Comparison of ENCODE assay signal across 9 cellular contexts in the genomic region with DNA sequence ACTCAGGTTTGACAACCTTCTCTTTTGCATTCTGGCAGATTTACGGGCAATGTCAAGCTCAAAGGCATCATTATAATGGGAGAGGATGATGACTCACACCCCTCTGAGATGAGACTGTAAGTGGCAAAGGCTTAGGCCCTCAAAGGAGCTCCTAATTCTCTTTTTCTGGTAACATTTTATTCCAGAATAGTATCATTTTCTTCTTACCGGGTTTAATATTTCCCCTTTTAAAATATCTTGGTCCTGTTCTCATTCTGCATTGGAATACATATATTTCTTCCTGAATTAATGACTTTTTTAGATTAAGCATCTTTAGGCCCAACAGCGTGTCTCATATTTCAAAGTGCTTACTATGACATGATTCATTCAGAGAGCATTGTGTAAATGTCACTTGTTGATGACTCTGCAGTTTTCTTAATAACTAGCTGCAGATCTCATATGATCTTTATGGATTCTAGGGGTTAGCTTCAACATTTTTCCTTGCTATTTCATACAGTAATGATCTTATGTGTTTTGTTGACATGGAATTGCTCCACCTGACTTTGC. TPM values are rescaled to one million over a fixed set of nuclear protein-coding genes. Genes with fewer than 3 reads are reported as not detected.
DNase-seq lines count a peak whose midpoint lies in the region; ATAC-seq, FAIRE-seq and TF ChIP-seq lines count a peak whose summit lies in the region.
"Had no signal": no experiment of that assay in that cellular context is flagged by ENCODE, and none has a peak within 500 bp of the region (broad histone marks: within the 10 kb centered on the region; RNA-seq: fewer than 3 reads in every experiment).

No MANE protein-coding gene starts in this region.

- H3K27me3 ChIP-seq in CD4-positive, alpha-beta T cell (ENCODE audit: control insufficient read depth, insufficient read depth, low read length), result no peaks in the 10 kb centered on the region
- H3K27me3 ChIP-seq in HUES64 (ENCODE audit: insufficient read depth, low read length) (no peaks in the 10 kb centered on the region), ascending aorta (no peaks in the 10 kb centered on the region), mesenchymal stem cell (ENCODE audit: control insufficient read depth in 1 of 2, insufficient read depth in 1 of 2, low read length in 2 of 2) (no peaks in the 10 kb centered on the region), pancreas (no peaks in the 10 kb centered on the region)
- H3K27me3 ChIP-seq: SJSA1 had no signal

- ATAC-seq in CD4-positive, alpha-beta T cell (ENCODE audit: poor library complexity), result no peak
- no peak for ATAC-seq in pancreas
- ATAC-seq in GM18498 (IDR thresholded peaks at IDR 0.05; ENCODE audit: unreplicated experiment), result no peak

- intact Hi-C loops in CD4-positive, alpha-beta T cell (cut with DNase I, micrococcal nuclease), result loop anchor here in 1 of 2 experiments (5.0 kb wide), 1 partner anchor 38 kb away; the partner anchor contains the start of gene ELOA
- intact Hi-C loops in ascending aorta (cut with DNase I), result loop anchor here (10.0 kb wide), 1 partner anchor 245 kb away; no protein-coding TSS in a partner anchor
- intact Hi-C loops in pancreas (cut with DNase I), result loop anchor here in 2 of 3 donors (10.0 kb wide), 2 partner anchors 85 to 135 kb away; partner anchors contain the start of genes CNR2 (in 1 of the 2) and FUCA1 (in 1 of the 2)
- intact Hi-C loops in cardiac septum (cut with DNase I), result no loop called here

- H4K8ac ChIP-seq in mesenchymal stem cell (ENCODE audit: low read length), result no peak overlapping the region

- no peak overlapping the region for H2BK12ac ChIP-seq in mesenchymal stem cell (ENCODE audit: low read length in 2 of 2)

- no peak overlapping the region for H2BK5ac ChIP-seq in mesenchymal stem cell (ENCODE audit: low read depth, low read length, poor library complexity, severe bottlenecking)

- no peak overlapping the region for H2BK120ac ChIP-seq in mesenchymal stem cell (ENCODE audit: low read depth, low read length)

- H3K9me3 Mint-ChIP-seq in CD4-positive, alpha-beta T cell, result no peaks in the 10 kb centered on the region

- H3K9ac ChIP-seq in HUES64 (ENCODE audit: low read depth, low read length) (no peak overlapping the region), mesenchymal stem cell (ENCODE audit: low read length) (peak overlapping the region; percentile 97)

- 88% methylated on average over 3 of the region's 3 CpGs for WGBS in HUES64
- 70% methylated on average over 3 of the region's 3 CpGs for WGBS in mesenchymal stem cell
- 59 to 71% methylated on average over 3 of the region's 3 CpGs for WGBS in pancreas, 2 donors

- no peak for DNase-seq in CD4-positive, alpha-beta T cell
- no peak for DNase-seq in ascending aorta (ENCODE audit: low spot score in 2 of 2)
- DNase-seq in mesenchymal stem cell, result peak; percentile 65
- DNase-seq in pancreas, result no peak
- DNase-seq in NK-92 treated with Interleukin-12 subunit alpha and Interleukin-12 subunit beta, amount 100 ng/mL, for 24 hours (lab: John Stamatoyannopoulos, UW), result no peak
- no peak for DNase-seq in cardiac septum (ENCODE audit: low spot score)

- H4K91ac ChIP-seq in mesenchymal stem cell (ENCODE audit: low read length), result no peak overlapping the region

- peaks cover 46% of the 10 kb centered on the region for H3K36me3 Mint-ChIP-seq in CD4-positive, alpha-beta T cell (ENCODE audit: low read depth)

- peaks cover 38% of the 10 kb centered on the region for H3K4me1 Mint-ChIP-seq in CD4-positive, alpha-beta T cell (ENCODE audit: low read depth)

- H3K14ac ChIP-seq in mesenchymal stem cell (ENCODE audit: low read length in 2 of 2), result no peak overlapping the region

- no peak overlapping the region for H3K4me2 ChIP-seq in mesenchymal stem cell (ENCODE audit: low read length, poor library complexity, severe bottlenecking)

- H3K4me3 ChIP-seq in HUES64 (ENCODE audit: low read length) (0 out of 2 replicates have a peak overlapping the region, but pooled peaks have one; percentile 76), ascending aorta (peak overlapping the region; percentile 95 to 96), mesenchymal stem cell (ENCODE audit: insufficient read depth in 1 of 2, low read depth in 1 of 2, low read length in 2 of 2) (peak overlapping the region in 1 of 2 experiments; percentile 96), pancreas (peak overlapping the region in 1 of 4 donors; percentile 88)

- H3K27ac ChIP-seq in CD4-positive, alpha-beta T cell (ENCODE audit: low read depth, low read length), result no peak overlapping the region
- no peak overlapping the region for H3K27ac ChIP-seq in HUES64 (ENCODE audit: low read depth, low read length)
- no peak overlapping the region for H3K27ac ChIP-seq in ascending aorta
- peak overlapping the region; percentile 63 for H3K27ac ChIP-seq in mesenchymal stem cell (ENCODE audit: low read length, poor library complexity, severe bottlenecking)
- H3K27ac ChIP-seq in pancreas, result no peak overlapping the region
- H3K27ac ChIP-seq: SJSA1 had no signal

- no peak overlapping the region for H2BK15ac ChIP-seq in mesenchymal stem cell (ENCODE audit: low read depth, poor library complexity, severe bottlenecking)

- H3K18ac ChIP-seq in mesenchymal stem cell (ENCODE audit: low read depth in 1 of 2, low read length in 2 of 2), result no peak overlapping the region

- H3K9me3 ChIP-seq in CD4-positive, alpha-beta T cell (ENCODE audit: control insufficient read depth, low read length), result no peaks in the 10 kb centered on the region
- H3K9me3 ChIP-seq in HUES64 (ENCODE audit: insufficient read depth, low read depth, low read length) (no peaks in the 10 kb centered on the region), ascending aorta (no peaks in the 10 kb centered on the region), mesenchymal stem cell (ENCODE audit: control insufficient read depth, low read length) (no peaks in the 10 kb centered on the region), pancreas (no peaks in the 10 kb centered on the region)
- H3K9me3 ChIP-seq: SJSA1 had no signal

- peak overlapping the region; percentile 88 for H3K4me3 Mint-ChIP-seq in CD4-positive, alpha-beta T cell

- H3K4me1 ChIP-seq in HUES64 (ENCODE audit: insufficient read depth, low read length) (peaks cover 8% of the 10 kb centered on the region), ascending aorta (peaks cover 10 to 15% of the 10 kb centered on the region in 2 donors), mesenchymal stem cell (ENCODE audit: control insufficient read depth, insufficient read depth, low read depth, low read length) (peaks cover 11% of the 10 kb centered on the region), pancreas (peaks cover 9 to 24% (median 16%) of the 10 kb centered on the region in 3 donors)

- CTCF ChIA-PET in CD4-positive, alpha-beta T cell (lab: Charles Lee), result interaction anchor here (1.2 to 2.5 kb wide), 3 partner anchors 10 to 30 kb away, joined by 4 to 10 read pairs (median 4); no protein-coding TSS in a partner anchor

- H3K36me3 ChIP-seq in HUES64 (ENCODE audit: insufficient read depth, low read length) (peaks cover 42% of the 10 kb centered on the region), ascending aorta (peaks cover 3 to 17% of the 10 kb centered on the region in 2 donors), mesenchymal stem cell (ENCODE audit: control insufficient read depth in 1 of 2, insufficient read depth in 2 of 2, low read depth in 1 of 2, low read length in 2 of 2) (peaks cover 4 to 30% of the 10 kb centered on the region in 2 experiments), pancreas (no peaks in the 10 kb centered on the region)

- TF ChIP-seq CTCF in CD4-positive, alpha-beta T cell (IDR thresholded peaks at IDR 0.05), result no peak
- TF ChIP-seq CTCF in ascending aorta (IDR thresholded peaks at IDR 0.05) (no peak), pancreas (IDR thresholded peaks at IDR 0.05) (no peak)

- FAIRE-seq in pancreas (lab: Jason Lieb, UNC), result no peak

- no peak overlapping the region for H2AFZ ChIP-seq in mesenchymal stem cell (ENCODE audit: low read depth, low read length)

- H3K27ac Mint-ChIP-seq in CD4-positive, alpha-beta T cell, result peak overlapping the region; percentile 98

- H3K4ac ChIP-seq in mesenchymal stem cell (ENCODE audit: low read depth in 1 of 2, low read length in 2 of 2), result no peak overlapping the region

- POLR2A ChIA-PET in CD4-positive, alpha-beta T cell (lab: Charles Lee), result interaction anchor here (0.6 to 3.4 kb wide), 7 partner anchors 8 to 180 kb away, joined by 3 to 28 read pairs (median 4); partner anchors contain the start of genes GALE, LYPLA2 and PNRC2

- H3K23ac ChIP-seq in mesenchymal stem cell (ENCODE audit: low read length in 2 of 2), result no peak overlapping the region

- peaks cover 17% of the 10 kb centered on the region for H3K79me1 ChIP-seq in mesenchymal stem cell (replicated peaks; ENCODE audit: low read length, poor library complexity, severe bottlenecking)

- H3K27me3 Mint-ChIP-seq in CD4-positive, alpha-beta T cell, result no peaks in the 10 kb centered on the region

- H2AK5ac ChIP-seq in mesenchymal stem cell (ENCODE audit: low read length, severe bottlenecking), result no peak overlapping the region

RNA-seq across cellular contexts. Expression of gene PITHD1, which starts 1.7 kb away (rescaled TPM):
- 100 to 1,000 TPM; 110 to 111 TPM for total RNA-seq in CD4-positive, alpha-beta T cell
- polyA plus RNA-seq in HUES64 (2013, experiment 1 of 2), result 46.9 TPM
- 46.3 TPM for polyA plus RNA-seq in HUES64 (2013, experiment 2 of 2)
- total RNA-seq in ascending aorta (60.1 TPM), pancreas (10 to 100 TPM; 17.3 to 20.6 (median 18.9) TPM), cardiac septum (33.7 TPM)
- polyA plus RNA-seq in mesenchymal stem cell (2013, experiment 1 of 2), result 16.0 TPM
- 16.3 TPM for polyA plus RNA-seq in mesenchymal stem cell (2013, experiment 2 of 2)
- polyA plus RNA-seq in pancreas, result 10 to 100 TPM; 20.6 to 36.8 TPM

RNA-seq across cellular contexts. Expression of gene LYPLA2, which starts 11.0 kb away (rescaled TPM):
- 10 to 100 TPM; 37.4 to 37.7 TPM for total RNA-seq in CD4-positive, alpha-beta T cell
- 94.8 TPM for polyA plus RNA-seq in HUES64 (2013, experiment 1 of 2)
- polyA plus RNA-seq in HUES64 (2013, experiment 2 of 2), result 86.7 TPM
- total RNA-seq in ascending aorta (127 TPM), pancreas (10 to 100 TPM; 13.6 to 31.3 (median 21.6) TPM), cardiac septum (27.2 TPM)
- polyA plus RNA-seq in mesenchymal stem cell (2013, experiment 1 of 2), result 62.5 TPM
- polyA plus RNA-seq in mesenchymal stem cell (2013, experiment 2 of 2), result 61.5 TPM
- 10 to 100 TPM; 37.0 to 45.4 TPM for polyA plus RNA-seq in pancreas

RNA-seq across cellular contexts. Expression of gene GALE, which starts 20.7 kb away (rescaled TPM):
- total RNA-seq in CD4-positive, alpha-beta T cell, result 1 to 10 TPM; 5.4 to 6.9 TPM
- polyA plus RNA-seq in HUES64 (2013, experiment 1 of 2), result 17.7 TPM
- polyA plus RNA-seq in HUES64 (2013, experiment 2 of 2), result 20.5 TPM
- 30.4 TPM for total RNA-seq in ascending aorta
- polyA plus RNA-seq in mesenchymal stem cell (2013, experiment 1 of 2), result 44.9 TPM
- polyA plus RNA-seq in mesenchymal stem cell (2013, experiment 2 of 2), result 45.0 TPM
- 10 to 100 TPM in 5 of 6 donors, 1 to 10 TPM in 1; 5.6 to 15.2 (median 11.4) TPM for total RNA-seq in pancreas
- 10 to 100 TPM; 20.1 to 34.6 TPM for polyA plus RNA-seq in pancreas
- 11.5 TPM for total RNA-seq in cardiac septum

RNA-seq across cellular contexts. Expression of gene ELOA, which starts 36.6 kb away (rescaled TPM):
- 10 to 100 TPM; 28.1 to 33.0 TPM for total RNA-seq in CD4-positive, alpha-beta T cell
- polyA plus RNA-seq in HUES64 (2013, experiment 1 of 2), result 36.2 TPM
- 30.7 TPM for polyA plus RNA-seq in HUES64 (2013, experiment 2 of 2)
- total RNA-seq in ascending aorta (22.6 TPM), pancreas (10 to 100 TPM; 23.5 to 33.9 (median 27.0) TPM), cardiac septum (28.8 TPM)
- 29.3 TPM for polyA plus RNA-seq in mesenchymal stem cell (2013, experiment 1 of 2)
- polyA plus RNA-seq in mesenchymal stem cell (2013, experiment 2 of 2), result 28.1 TPM
- 10 to 100 TPM; 10.6 to 13.8 TPM for polyA plus RNA-seq in pancreas

RNA-seq across cellular contexts. Expression of gene HMGCL, which starts 45.3 kb away (rescaled TPM):
- total RNA-seq in CD4-positive, alpha-beta T cell, result 1 to 10 TPM; 8.9 to 9.6 TPM
- polyA plus RNA-seq in HUES64 (2013, experiment 1 of 2), result 7.2 TPM
- polyA plus RNA-seq in HUES64 (2013, experiment 2 of 2), result 13.2 TPM
- total RNA-seq in ascending aorta (7.3 TPM), pancreas (10 to 100 TPM; 16.2 to 26.0 (median 16.9) TPM), cardiac septum (27.9 TPM)
- polyA plus RNA-seq in mesenchymal stem cell (2013, experiment 1 of 2), result 24.4 TPM
- polyA plus RNA-seq in mesenchymal stem cell (2013, experiment 2 of 2), result 23.7 TPM
- 10 to 100 TPM; 18.9 to 27.0 TPM for polyA plus RNA-seq in pancreas
